22 cellular contexts compared by ENCODE assay signal in the genomic region with DNA sequence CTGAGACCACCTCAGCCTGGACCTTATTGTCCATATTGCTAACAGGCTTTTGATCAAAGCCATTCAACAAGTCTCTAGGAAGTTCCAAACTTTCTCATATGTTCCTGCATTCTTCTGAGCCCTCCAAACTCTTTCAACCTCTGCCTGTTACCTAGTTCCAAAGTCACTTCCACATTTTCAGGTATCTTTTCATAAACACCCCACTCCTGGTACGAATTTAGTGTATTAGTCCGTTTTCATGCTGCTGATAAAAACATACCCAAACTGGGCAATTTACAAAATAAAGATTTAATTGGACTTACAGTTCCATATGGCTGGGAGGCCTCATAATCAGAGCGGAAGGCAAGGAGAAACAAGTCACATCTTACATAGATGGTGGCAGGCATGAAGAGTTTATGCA.
DNase-seq lines count a peak whose midpoint lies in the region; ATAC-seq, FAIRE-seq and TF ChIP-seq lines count a peak whose summit lies in the region.
"Had no signal": no experiment of that assay in that cellular context is flagged by ENCODE, and none has a peak within 500 bp of the region (broad histone marks: within the 10 kb centered on the region; RNA-seq: fewer than 3 reads in every experiment).

No MANE protein-coding gene starts in this region.

- H4K5ac ChIP-seq in H1 (ENCODE audit: insufficient read length, low read depth, low read length): no peak overlapping the region

- H4K20me1 ChIP-seq in H1 (replicated peaks in 1 of 2; ENCODE audit: control insufficient read depth in 1 of 2, insufficient read depth in 2 of 2, low read length in 2 of 2): no peaks in the 10 kb centered on the region
- H4K20me1 ChIP-seq: BLaER1 treated with 17β-estradiol and CSF1 and Interleukin-3, amounts not matched to agents 10 nM and 100 nM had no signal

- no peak overlapping the region for H3K27ac ChIP-seq in HEK293 (ENCODE audit: extremely low read depth, low read depth, low read length)
- no peak overlapping the region for H3K27ac ChIP-seq in H1 (ENCODE audit: low read depth, low read length)
- H3K27ac ChIP-seq: 22Rv1; A549; BLaER1 treated with 17β-estradiol and CSF1 and Interleukin-3, amounts not matched to agents 10 nM and 100 nM; C4-2B had no signal

- TF ChIP-seq EP300 in H1 (IDR thresholded peaks at IDR 0.05; ENCODE audit: borderline replicate concordance in 1 of 2, low read depth in 2 of 2, low read length in 2 of 2): no peak

- H3K27ac Mint-ChIP-seq in activated naive CD4-positive, alpha-beta T cell treated with anti-CD3 and anti-CD28 coated beads, Interleukin-2, amount 50 U/mL, for 24 hours: peak overlapping the region; percentile 3
- H3K27ac Mint-ChIP-seq: B cell; CD4-positive, alpha-beta T cell; CD8-positive, alpha-beta T cell had no signal

- H3K79me2 ChIP-seq in H1 (ENCODE audit: control insufficient read depth in 1 of 2, insufficient read depth in 2 of 2, low read length in 2 of 2): no peaks in the 10 kb centered on the region

- H2AFZ ChIP-seq in H1 (ENCODE audit: low read length): no peak overlapping the region

- no peak overlapping the region for H3K14ac ChIP-seq in H1 (ENCODE audit: insufficient read length)

- no peak for FAIRE-seq in H1 (lab: Jason Lieb, UNC)
- FAIRE-seq: A549, D721Med, G401.6, GM12891, GM19239 had no signal

- H3K79me1 ChIP-seq in H1 (ENCODE audit: low read depth, low read length): no peaks in the 10 kb centered on the region

- no peak overlapping the region for H2BK15ac ChIP-seq in H1 (ENCODE audit: low read length)

- no peak overlapping the region for H4K8ac ChIP-seq in H1 (ENCODE audit: extremely low read depth, insufficient read depth, low read length)

- H4K91ac ChIP-seq in H1 (replicated peaks; ENCODE audit: insufficient read length, low read length): no peak overlapping the region

- H3K23me2 ChIP-seq in H1 (ENCODE audit: low read depth, low read length): no peaks in the 10 kb centered on the region

- no peak overlapping the region for H2BK120ac ChIP-seq in H1 (replicated peaks; ENCODE audit: low read depth, low read length)

- H3K27me3 ChIP-seq in H1 (replicated peaks in 1 of 4; ENCODE audit: control insufficient read depth in 3 of 4, extremely low read depth in 1 of 4, insufficient read depth in 3 of 4, low read length in 3 of 4): no peaks in the 10 kb centered on the region
- H3K27me3 ChIP-seq: BLaER1 treated with 17β-estradiol and CSF1 and Interleukin-3, amounts not matched to agents 10 nM and 100 nM had no signal

- no peak overlapping the region for H3K4me2 ChIP-seq in H1 (ENCODE audit: insufficient read depth in 1 of 2, low read depth in 2 of 2, low read length in 2 of 2)
- H3K4me2 ChIP-seq: A549; BLaER1 treated with 17β-estradiol and CSF1 and Interleukin-3, amounts not matched to agents 10 nM and 100 nM had no signal

- no peak for TF ChIP-seq POLR2A in H1 (IDR thresholded peaks at IDR 0.05; ENCODE audit: control extremely low read depth in 1 of 2, low read depth in 2 of 2, low read length in 2 of 2)

- H3K4me1 Mint-ChIP-seq in activated naive CD4-positive, alpha-beta T cell treated with anti-CD3 and anti-CD28 coated beads, Interleukin-2, amount 50 U/mL, for 24 hours: no peaks in the 10 kb centered on the region
- H3K4me1 Mint-ChIP-seq: B cell had no signal

- H3K27me3 Mint-ChIP-seq in activated naive CD4-positive, alpha-beta T cell treated with anti-CD3 and anti-CD28 coated beads, Interleukin-2, amount 50 U/mL, for 24 hours: no peaks in the 10 kb centered on the region
- H3K27me3 Mint-ChIP-seq: B cell; CD4-positive, alpha-beta T cell had no signal

- H3K4me1 ChIP-seq in HEK293 (ENCODE audit: control insufficient read depth, insufficient read depth, low read length): no peaks in the 10 kb centered on the region
- H3K4me1 ChIP-seq in H1 (replicated peaks in 1 of 4; ENCODE audit: control insufficient read depth in 3 of 4, insufficient read depth in 4 of 4, low read length in 3 of 4): no peaks in the 10 kb centered on the region
- H3K4me1 ChIP-seq: A549; BLaER1 treated with 17β-estradiol and CSF1 and Interleukin-3, amounts not matched to agents 10 nM and 100 nM; Caco-2 had no signal

- H3K9me3 ChIP-seq in HEK293 (ENCODE audit: control insufficient read depth, insufficient read depth, low read depth, low read length) (no peaks in the 10 kb centered on the region), H1 (ENCODE audit: insufficient read depth in 2 of 2, low read depth in 1 of 2, low read length in 1 of 2) (peaks cover 14 to 16% of the 10 kb centered on the region in 2 experiments)

- H3K4me3 Mint-ChIP-seq in activated naive CD4-positive, alpha-beta T cell treated with anti-CD3 and anti-CD28 coated beads, Interleukin-2, amount 50 U/mL, for 24 hours: no peak overlapping the region
- H3K4me3 Mint-ChIP-seq: B cell; CD4-positive, alpha-beta T cell; CD8-positive, alpha-beta T cell had no signal

- CTCF ChIA-PET in HEK293 (lab: Yijun Ruan, JAX) (no interaction called here), H1 (lab: Charles Lee; ENCODE audit: partially characterized antibody) (no interaction called here)

- H3K36me3 ChIP-seq in HEK293 (ENCODE audit: control insufficient read depth in 2 of 2, insufficient read depth in 1 of 2, low read length in 2 of 2) (no peaks in the 10 kb centered on the region), H1 (ENCODE audit: control insufficient read depth in 2 of 4, insufficient read depth in 4 of 4, low read length in 3 of 4) (no peaks in the 10 kb centered on the region)
- H3K36me3 ChIP-seq: BLaER1 treated with 17β-estradiol and CSF1 and Interleukin-3, amounts not matched to agents 10 nM and 100 nM had no signal

- no peak overlapping the region for H2BK20ac ChIP-seq in H1 (ENCODE audit: low read length)

- no peak overlapping the region for H2BK12ac ChIP-seq in H1 (ENCODE audit: low read depth, low read length)

- TF ChIP-seq RAD21 in H1 (IDR thresholded peaks at IDR 0.05 in 1 of 2, conservative IDR thresholded peaks at IDR 0.05 in 1 of 2; ENCODE audit: low read depth in 2 of 2, low read length in 2 of 2): no peak

- POLR2A ChIA-PET in HEK293 (lab: Yijun Ruan, JAX) (no interaction called here), H1 (lab: Charles Lee; ENCODE audit: partially characterized antibody) (no interaction called here)

- no peak overlapping the region for H3K9ac ChIP-seq in H1 (replicated peaks in 1 of 4; ENCODE audit: extremely low read depth in 1 of 4, low read depth in 3 of 4, low read length in 3 of 4)
- H3K9ac ChIP-seq: BLaER1 treated with 17β-estradiol and CSF1 and Interleukin-3, amounts not matched to agents 10 nM and 100 nM had no signal

- 97% methylated on average over 3 of the region's 3 CpGs; no CpG with 5 or more reads in 1 of the 2 experiments for WGBS in H1 (ENCODE audit: extremely low coverage in 1 of 2, insufficient coverage in 1 of 2, insufficient read length in 1 of 2, insufficient replicate concordance in 2 of 2, low coverage in 1 of 2, low lambda C conversion rate in 2 of 2, missing lambda C conversion rate in 1 of 2), 2 experiments

- no peak overlapping the region for H3K18ac ChIP-seq in H1 (ENCODE audit: extremely low read depth, low read length)

- H3K23ac ChIP-seq in H1 (ENCODE audit: insufficient read length): no peak overlapping the region

- TF ChIP-seq CTCF in HEK293 (tag by site-specific recombination; IDR thresholded peaks at IDR 0.05) (no peak), H1 (IDR thresholded peaks at IDR 0.05; ENCODE audit: control extremely low read depth in 1 of 3, insufficient read depth in 1 of 3, low read depth in 1 of 3, low read length in 3 of 3) (no peak)

- no peak for DNase-seq in activated naive CD4-positive, alpha-beta T cell treated with anti-CD3 and anti-CD28 coated beads, Interleukin-2, amount 50 U/mL, for 16 hours
- DNase-seq in H1 (ENCODE audit: low read depth in 1 of 2, low spot score in 2 of 2) (no peak), superior temporal gyrus (ENCODE audit: extremely low spot score) (no peak)
- DNase-seq: AML-193; Caco-2; Calu3; CD4-positive, alpha-beta T cell; CD8-positive, alpha-beta T cell; DMS79 treated with DMSO at 0.1 percent for 48 hours; GF-D8 had no signal

- no peak overlapping the region for H3K4me3 ChIP-seq in HEK293 (ENCODE audit: low read depth, low read length)
- no peak overlapping the region for H3K4me3 ChIP-seq in H1 (ENCODE audit: extremely low read depth in 1 of 4, insufficient read depth in 2 of 4, low read depth in 3 of 4, low read length in 4 of 4)
- H3K4me3 ChIP-seq: A549 had no signal

- no peak overlapping the region for H3K56ac ChIP-seq in H1 (replicated peaks; ENCODE audit: insufficient read length, low read depth, low read length)

- H3K36me3 Mint-ChIP-seq in activated naive CD4-positive, alpha-beta T cell treated with anti-CD3 and anti-CD28 coated beads, Interleukin-2, amount 50 U/mL, for 24 hours: peaks cover 2% of the 10 kb centered on the region
- H3K36me3 Mint-ChIP-seq: CD8-positive, alpha-beta T cell had no signal

- H2BK5ac ChIP-seq in H1 (ENCODE audit: low read depth, low read length): no peak overlapping the region

- no peak for ATAC-seq in GM21447 (IDR thresholded peaks at IDR 0.05; ENCODE audit: unreplicated experiment)
- ATAC-seq: A549; CD8-positive, alpha-beta T cell had no signal

- H3K4ac ChIP-seq in H1 (replicated peaks; ENCODE audit: insufficient read length, low read depth, low read length): no peak overlapping the region

- H3K9me3 Mint-ChIP-seq in activated naive CD4-positive, alpha-beta T cell treated with anti-CD3 and anti-CD28 coated beads, Interleukin-2, amount 50 U/mL, for 24 hours: peaks cover 26% of the 10 kb centered on the region

- no peak overlapping the region for H2AK5ac ChIP-seq in H1 (ENCODE audit: low read depth, low read length)

TF ChIP-seq in HEK293, 187 proteins besides CTCF, POLR2A, EP300 and RAD21:
- peak; percentile 87 for TF ChIP-seq ZNF707 (tag by site-specific recombination; IDR thresholded peaks at IDR 0.05)
- TF ChIP-seq ZNF792 (tag by site-specific recombination; IDR thresholded peaks at IDR 0.05): no peak

TF ChIP-seq in H1, 55 proteins besides CTCF, POLR2A, EP300 and RAD21:
- TF ChIP-seq TAF1 (IDR thresholded peaks at IDR 0.05; ENCODE audit: low read depth, low read length) (no peak), POU5F1 (IDR thresholded peaks at IDR 0.05; ENCODE audit: low read depth, low read length) (peak; percentile 28; the same call in 1 of the 2 replicates)
